In genomic region chr6:157638779-157639178, GRCh38 we compare ENCODE assay signal across 16 cellular contexts.
"Had no signal": no experiment of that assay in that cellular context is flagged by ENCODE, and none has a peak within 500 bp of the region (broad histone marks: within the 10 kb centered on the region; RNA-seq: fewer than 3 reads in every experiment).

No MANE protein-coding gene starts in this region.

- H3K79me2 ChIP-seq: parathyroid adenoma had no signal

- H3K9ac ChIP-seq: parathyroid adenoma had no signal

- H3K36me3 ChIP-seq: neutrophil had no signal

- H3K9me3 ChIP-seq: neutrophil, spleen had no signal

- DNase-seq: activated CD4-positive, alpha-beta T cell treated with anti-CD3 and anti-CD28 coated beads for 36 hours; activated CD4-positive, alpha-beta T cell treated with anti-CD3 and anti-CD28 coated beads, Interleukin-2, amount 50 U/mL, for 48 hours; activated naive CD4-positive, alpha-beta T cell; activated naive CD8-positive, alpha-beta T cell treated with anti-CD3 and anti-CD28 coated beads, Interleukin-2, amount 10 ng/mL, durations not matched to agents 7 days and 5 days; activated T-cell treated with anti-CD3 and anti-CD28 coated beads for 4 hours; amygdala; central memory CD4-positive, alpha-beta T cell; dorsolateral prefrontal cortex; mesenchymal stem cell; naive thymus-derived CD4-positive, alpha-beta T cell; spleen; stimulated activated naive CD4-positive, alpha-beta T cell had no signal

- FAIRE-seq: colon had no signal

- ATAC-seq: activated CD4-positive, alpha-beta T cell treated with anti-CD3 and anti-CD28 coated beads for 36 hours; naive thymus-derived CD4-positive, alpha-beta T cell; WTC11 had no signal

- H3K27me3 ChIP-seq: dorsolateral prefrontal cortex, neutrophil, spleen had no signal

- H2AFZ ChIP-seq: parathyroid adenoma had no signal

- H3K4me3 ChIP-seq: dorsolateral prefrontal cortex, spleen had no signal

- H3K4me1 ChIP-seq: parathyroid adenoma had no signal

- H3K27ac ChIP-seq: dorsolateral prefrontal cortex, neutrophil, parathyroid adenoma, spleen had no signal
